ENCODE assay signal across 8 cellular contexts in the genomic region with DNA sequence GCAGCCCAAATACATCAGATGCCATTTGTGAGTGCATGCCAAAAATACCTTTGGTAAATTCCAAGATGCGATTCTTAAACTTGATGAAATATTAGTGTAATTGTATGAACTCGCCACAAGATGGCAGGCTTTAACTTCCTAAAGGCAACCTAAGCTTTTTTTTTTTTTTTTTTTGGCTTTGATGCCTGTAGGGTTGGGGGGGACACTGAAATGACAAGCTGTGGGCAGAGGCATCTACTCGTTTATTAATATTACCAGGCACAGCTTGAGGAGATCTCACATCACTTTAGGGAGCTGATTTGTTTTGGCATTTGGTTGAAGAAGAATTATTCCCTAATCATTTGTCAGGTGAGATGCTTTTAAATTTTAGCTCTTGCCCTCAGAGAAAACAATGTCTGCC.
DNase-seq lines count a peak whose midpoint lies in the region; ATAC-seq lines count a peak whose summit lies in the region.

No MANE protein-coding gene starts in this region.

- no peak for ATAC-seq in GM18873 (IDR thresholded peaks at IDR 0.05; ENCODE audit: low FRiP score, unreplicated experiment)

- DNase-seq in AG08395 (ENCODE audit: low spot score) (peak; percentile 50), ELR (ENCODE audit: low read depth) (peak; percentile 71), NCI-H1105 (lab: John Stamatoyannopoulos, UW) (peak; percentile 62), SW480 (ENCODE audit: low spot score) (peak; percentile 53), fibroblast of the conjunctiva (ENCODE audit: low read depth) (peak; percentile 68), pulmonary artery endothelial cell (ENCODE audit: low read depth, low spot score) (peak; percentile 20), COLO668 (lab: John Stamatoyannopoulos, UW; ENCODE audit: unreplicated experiment) (no peak)
